In genomic region chr3:14362890-14363289, GRCh38 we compare ENCODE assay signal across 25 cellular contexts. TPM values are rescaled to one million over a fixed set of nuclear protein-coding genes. Genes with fewer than 3 reads are reported as not detected.
DNase-seq lines count a peak whose midpoint lies in the region; ATAC-seq, FAIRE-seq and TF ChIP-seq lines count a peak whose summit lies in the region.
"Had no signal": no experiment of that assay in that cellular context is flagged by ENCODE, and none has a peak within 500 bp of the region (broad histone marks: within the 10 kb centered on the region; RNA-seq: fewer than 3 reads in every experiment).

No MANE protein-coding gene starts in this region.

- H3K27ac ChIP-seq in K562 (ENCODE audit: extremely low read depth, low read depth, low read length) = no peak overlapping the region
- H3K27ac ChIP-seq: 22Rv1; BLaER1 treated with 17β-estradiol and CSF1 and Interleukin-3, amounts not matched to agents 10 nM and 100 nM had no signal

- no peak for TF ChIP-seq RAD21 in K562 (CRISPR knock-in tag; conservative IDR thresholded peaks at IDR 0.05 in 1 of 2, IDR thresholded peaks at IDR 0.05 in 1 of 2)

- no peaks in the 10 kb centered on the region for H3K9me1 ChIP-seq in K562 (ENCODE audit: control insufficient read depth, insufficient read depth, low read length)

- 24% methylated on average over 3 of the region's 3 CpGs for WGBS in K562 (ENCODE audit: insufficient coverage, low coverage, missing lambda C conversion rate)

- H3K27me3 ChIP-seq in K562 (ENCODE audit: control insufficient read depth in 2 of 2, insufficient read depth in 2 of 2, low read length in 2 of 2) = no peaks in the 10 kb centered on the region
- H3K27me3 ChIP-seq: BE2C had no signal

- H3K9me3 ChIP-seq in K562 (replicated peaks; ENCODE audit: control insufficient read depth, insufficient read depth, low read depth, low read length) = no peaks in the 10 kb centered on the region
- H3K9me3 ChIP-seq: BE2C; BLaER1 treated with 17β-estradiol and CSF1 and Interleukin-3, amounts not matched to agents 10 nM and 100 nM; HAP-1 had no signal

- FAIRE-seq in HTR-8/SVneo (lab: Jason Lieb, UNC) (peak; percentile 63), K562 (lab: Jason Lieb, UNC) (no peak)
- FAIRE-seq: A204.1, D721Med, GM12891, GM18507, H54 had no signal

- H3K4me3 ChIP-seq in K562 = no peak overlapping the region
- H3K4me3 ChIP-seq: BLaER1 treated with 17β-estradiol and CSF1 and Interleukin-3, amounts not matched to agents 10 nM and 100 nM; HAP-1 had no signal

- peak; percentile 19 for ATAC-seq in activated CD8-positive, alpha-beta T cell treated with anti-CD3 and anti-CD28 coated beads, Interleukin-2, amount 10 ng/mL, durations not matched to agents 7 days and 5 days
- no peak for ATAC-seq in activated CD8-positive, alpha-beta T cell treated with anti-CD3 and anti-CD28 coated beads for 36 hours
- ATAC-seq in K562 (no peak), HG02885 (IDR thresholded peaks at IDR 0.05; ENCODE audit: poor library complexity, unreplicated experiment) (no peak), Right ventricle myocardium inferior (no peak)

- no peaks in the 10 kb centered on the region for H3K36me3 Mint-ChIP-seq in activated CD8-positive, alpha-beta T cell treated with anti-CD3 and anti-CD28 coated beads, Interleukin-2, amount 10 ng/mL, durations not matched to agents 7 days and 5 days (ENCODE audit: low read depth)
- H3K36me3 Mint-ChIP-seq in activated CD8-positive, alpha-beta T cell treated with anti-CD3 and anti-CD28 coated beads for 36 hours (ENCODE audit: low read depth) = no peaks in the 10 kb centered on the region
- no peaks in the 10 kb centered on the region for H3K36me3 Mint-ChIP-seq in MCF 10A (ENCODE audit: insufficient read depth, unreplicated experiment)
- H3K36me3 Mint-ChIP-seq: CD14-positive monocyte; CD8-positive, alpha-beta memory T cell had no signal

- POLR2A ChIA-PET in activated CD8-positive, alpha-beta T cell treated with anti-CD3 and anti-CD28 coated beads, Interleukin-2, amount 10 ng/mL, durations not matched to agents 7 days and 5 days (lab: Charles Lee) = no interaction called here
- POLR2A ChIA-PET in activated CD8-positive, alpha-beta T cell treated with anti-CD3 and anti-CD28 coated beads for 36 hours (lab: Charles Lee) = no interaction called here
- POLR2A ChIA-PET in K562 (lab: Yijun Ruan, JAX) (interaction anchor here (0.6 to 1.3 kb wide), 5 partner anchors 9 to 36 kb away, joined by 3 to 5 read pairs (median 3); no protein-coding TSS in a partner anchor), MCF 10A (lab: Yijun Ruan, JAX) (interaction anchor here (1.6 kb wide), 1 partner anchor 8 kb away, joined by 5 read pairs; no protein-coding TSS in a partner anchor)

- no peak for TF ChIP-seq EP300 in K562 (IDR thresholded peaks at IDR 0.05; ENCODE audit: low read length)

- H3K9ac ChIP-seq in K562 (ENCODE audit: insufficient read depth in 1 of 2, low read depth in 2 of 2, low read length in 2 of 2) = peak overlapping the region in 1 of 2 experiments; percentile 54; a peak in 1 of 4 replicates
- H3K9ac ChIP-seq: BLaER1 treated with 17β-estradiol and CSF1 and Interleukin-3, amounts not matched to agents 10 nM and 100 nM had no signal

- CTCF ChIA-PET in activated CD8-positive, alpha-beta T cell treated with anti-CD3 and anti-CD28 coated beads, Interleukin-2, amount 10 ng/mL, durations not matched to agents 7 days and 5 days (lab: Charles Lee) = interaction anchor here (0.7 to 1.1 kb wide), 2 partner anchors 10 to 102 kb away, joined by 3 read pairs; no protein-coding TSS in a partner anchor
- CTCF ChIA-PET in activated CD8-positive, alpha-beta T cell treated with anti-CD3 and anti-CD28 coated beads for 36 hours (lab: Charles Lee) = interaction anchor here (1.7 kb wide), 1 partner anchor 18 kb away, joined by 3 read pairs; no protein-coding TSS in a partner anchor
- CTCF ChIA-PET in K562 (lab: Yijun Ruan, JAX; ENCODE audit: low intra/inter-chr PET ratio) (no interaction called here), MCF 10A (lab: Yijun Ruan, JAX) (interaction anchor here (1.3 kb wide), 1 partner anchor 101 kb away, joined by 4 read pairs; no protein-coding TSS in a partner anchor)

- intact Hi-C loops in activated CD8-positive, alpha-beta T cell treated with anti-CD3 and anti-CD28 coated beads for 36 hours (cut with micrococcal nuclease) = no loop called here
- intact Hi-C loops in K562 (cut with micrococcal nuclease) = no loop called here
- intact Hi-C loops in MCF 10A (cut with micrococcal nuclease) = loop anchor here (10.0 kb wide), 1 partner anchor 98 kb away; no protein-coding TSS in a partner anchor
- intact Hi-C loops in Right ventricle myocardium inferior (cut with DNase I) = no loop called here

- no peaks in the 10 kb centered on the region for H3K9me3 Mint-ChIP-seq in activated CD8-positive, alpha-beta T cell treated with anti-CD3 and anti-CD28 coated beads, Interleukin-2, amount 10 ng/mL, durations not matched to agents 7 days and 5 days (ENCODE audit: insufficient read depth)
- H3K9me3 Mint-ChIP-seq in activated CD8-positive, alpha-beta T cell treated with anti-CD3 and anti-CD28 coated beads for 36 hours = no peaks in the 10 kb centered on the region
- H3K9me3 Mint-ChIP-seq in MCF 10A (ENCODE audit: unreplicated experiment) = no peaks in the 10 kb centered on the region
- H3K9me3 Mint-ChIP-seq: CD14-positive monocyte; CD4-positive, alpha-beta T cell; CD8-positive, alpha-beta memory T cell had no signal

- H3K27me3 Mint-ChIP-seq in activated CD8-positive, alpha-beta T cell treated with anti-CD3 and anti-CD28 coated beads, Interleukin-2, amount 10 ng/mL, durations not matched to agents 7 days and 5 days (ENCODE audit: low read depth) = peaks cover 3% of the 10 kb centered on the region
- no peaks in the 10 kb centered on the region for H3K27me3 Mint-ChIP-seq in activated CD8-positive, alpha-beta T cell treated with anti-CD3 and anti-CD28 coated beads for 36 hours
- peaks cover 60% of the 10 kb centered on the region for H3K27me3 Mint-ChIP-seq in MCF 10A (ENCODE audit: insufficient read depth, unreplicated experiment)
- H3K27me3 Mint-ChIP-seq: CD4-positive, alpha-beta T cell had no signal

- no peak overlapping the region for H3K27ac Mint-ChIP-seq in activated CD8-positive, alpha-beta T cell treated with anti-CD3 and anti-CD28 coated beads, Interleukin-2, amount 10 ng/mL, durations not matched to agents 7 days and 5 days
- H3K27ac Mint-ChIP-seq in activated CD8-positive, alpha-beta T cell treated with anti-CD3 and anti-CD28 coated beads for 36 hours = no peak overlapping the region
- H3K27ac Mint-ChIP-seq in MCF 10A (ENCODE audit: low read depth, unreplicated experiment) = no peak overlapping the region
- H3K27ac Mint-ChIP-seq: CD4-positive, alpha-beta T cell; CD8-positive, alpha-beta memory T cell had no signal

- peaks cover 9 to 19% of the 10 kb centered on the region in 2 experiments; a peak in 3 of 5 replicates for H3K4me1 ChIP-seq in K562 (replicated peaks in 1 of 2; ENCODE audit: control insufficient read depth in 2 of 2, insufficient read depth in 2 of 2, low read length in 2 of 2)
- H3K4me1 ChIP-seq: BE2C, HAP-1 had no signal

- no peaks in the 10 kb centered on the region for H3K36me3 ChIP-seq in K562 (ENCODE audit: control insufficient read depth, insufficient read depth, low read length)
- H3K36me3 ChIP-seq: BE2C; BLaER1 treated with 17β-estradiol and CSF1 and Interleukin-3, amounts not matched to agents 10 nM and 100 nM; HAP-1 had no signal

- in situ Hi-C loops in K562 (cut with MboI) = no loop called here

- no peak for DNase-seq in activated CD8-positive, alpha-beta T cell treated with anti-CD3 and anti-CD28 coated beads, Interleukin-2, amount 10 ng/mL, durations not matched to agents 7 days and 5 days
- DNase-seq in activated CD8-positive, alpha-beta T cell treated with anti-CD3 and anti-CD28 coated beads for 36 hours = no peak
- DNase-seq in HTR-8/SVneo (ENCODE audit: insufficient read length, low spot score) (no peak), K562 (ENCODE audit: extremely low read depth in 1 of 4, low spot score in 3 of 4) (no peak), MCF 10A (ENCODE audit: unreplicated experiment) (no peak), Right ventricle myocardium inferior (ENCODE audit: missing footprints) (no peak)
- DNase-seq: ACHN; AML-193; BE2C; CD4-positive, alpha-beta T cell; CD8-positive, alpha-beta memory T cell; DMS 273 treated with DMSO at 0.1 percent for 48 hours; DMS79 treated with DMSO at 0.1 percent for 48 hours; GF-D8; GOT3 had no signal

- no peak overlapping the region for H3K4me3 Mint-ChIP-seq in activated CD8-positive, alpha-beta T cell treated with anti-CD3 and anti-CD28 coated beads, Interleukin-2, amount 10 ng/mL, durations not matched to agents 7 days and 5 days
- H3K4me3 Mint-ChIP-seq in activated CD8-positive, alpha-beta T cell treated with anti-CD3 and anti-CD28 coated beads for 36 hours = no peak overlapping the region
- H3K4me3 Mint-ChIP-seq in MCF 10A (ENCODE audit: unreplicated experiment) = no peak overlapping the region
- H3K4me3 Mint-ChIP-seq: CD14-positive monocyte; CD4-positive, alpha-beta T cell; CD8-positive, alpha-beta memory T cell had no signal

- TF ChIP-seq CTCF in activated CD8-positive, alpha-beta T cell treated with anti-CD3 and anti-CD28 coated beads for 36 hours (IDR thresholded peaks at IDR 0.05) = no peak
- TF ChIP-seq CTCF in K562 (IDR thresholded peaks at IDR 0.05 in 2 of 3, conservative IDR thresholded peaks at IDR 0.05 in 1 of 3; ENCODE audit: insufficient read depth in 2 of 3, low read depth in 1 of 3, low read length in 3 of 3) = no peak
- TF ChIP-seq CTCF in MCF 10A (IDR thresholded peaks at IDR 0.05; ENCODE audit: unreplicated experiment) = no peak

- no peaks in the 10 kb centered on the region for H3K79me2 ChIP-seq in K562 (ENCODE audit: control insufficient read depth, insufficient read depth, low read length)

- no peaks in the 10 kb centered on the region for H4K20me1 ChIP-seq in K562 (replicated peaks; ENCODE audit: control insufficient read depth, insufficient read depth, low read length)

- H2AFZ ChIP-seq in K562 (ENCODE audit: low read depth, low read length) = no peak overlapping the region

- BruUV-seq in K562 (replicated peaks; lab: Mats Ljungman, UMichigan) (no TSS peak), MCF 10A (replicated peaks; lab: Mats Ljungman, UMichigan) (no TSS peak)

- H3K4me2 ChIP-seq in K562 (ENCODE audit: insufficient read depth, low read length) = no peak overlapping the region

- no peak for TF ChIP-seq POLR2A in K562 (conservative IDR thresholded peaks at IDR 0.05)

- H3K4me1 Mint-ChIP-seq in activated CD8-positive, alpha-beta T cell treated with anti-CD3 and anti-CD28 coated beads, Interleukin-2, amount 10 ng/mL, durations not matched to agents 7 days and 5 days (ENCODE audit: low read depth) = peaks cover 2% of the 10 kb centered on the region
- no peaks in the 10 kb centered on the region for H3K4me1 Mint-ChIP-seq in activated CD8-positive, alpha-beta T cell treated with anti-CD3 and anti-CD28 coated beads for 36 hours (ENCODE audit: low read depth)
- H3K4me1 Mint-ChIP-seq in MCF 10A (ENCODE audit: insufficient read depth, unreplicated experiment) = no peaks in the 10 kb centered on the region
- H3K4me1 Mint-ChIP-seq: CD8-positive, alpha-beta memory T cell had no signal

RNA-seq across cellular contexts. Expression of gene SLC6A6, which starts 39.5 kb away (rescaled TPM):
- 10 to 100 TPM; 36.8 to 37.9 TPM for total RNA-seq in activated CD8-positive, alpha-beta T cell treated with anti-CD3 and anti-CD28 coated beads, Interleukin-2, amount 10 ng/mL, durations not matched to agents 7 days and 5 days
- total RNA-seq in activated CD8-positive, alpha-beta T cell treated with anti-CD3 and anti-CD28 coated beads for 36 hours = 10 to 100 TPM; 43.4 to 48.8 TPM
- total RNA-seq in K562 (2011; cell fraction: chromatin; rRNA removed; ENCODE audit: low replicate concordance) = 361 and 756 TPM in 2 replicates
- total RNA-seq in K562 (2011; cell fraction: nucleolus; rRNA removed) = 315 and 326 TPM in 2 replicates
- 358 and 388 TPM in 2 replicates for total RNA-seq in K562 (2011; cell fraction: nucleoplasm; rRNA removed)
- total RNA-seq in K562 (2014; rRNA removed) (106 and 223 TPM in 2 replicates), K562 (2014; rRNA removed; fragmentation: Illumina TruSeq; extraction: Trizol) (79.6 and 90.2 TPM in 2 replicates), K562 (2015; rRNA removed; fragmentation: Illumina TruSeq; extraction: Trizol) (91.9 and 93.2 TPM in 2 replicates), K562 (2021) (194 and 203 TPM in 2 replicates), MCF 10A (2022) (4.6 and 7.6 TPM in 2 replicates), Right ventricle myocardium inferior (14.3 TPM)
- polyA plus RNA-seq in K562 (2011; rRNA removed) (71.4 and 100 TPM in 2 replicates), K562 (2014; fragmentation: Illumina TruSeq; extraction: Trizol) (121 and 139 TPM in 2 replicates), K562 (2014; fragmentation: Nextera tagmentation; extraction: Ambion mirVana) (10 to 100 TPM; 12.3 to 14.8 TPM), K562 (2014; rRNA removed) (111 and 129 TPM in 2 replicates)
- polyA plus RNA-seq in K562 (2011; cell fraction: cytosol; rRNA removed) = 56.5 and 73.9 TPM in 2 replicates
- polyA plus RNA-seq in K562 (2011; cell fraction: nucleus; rRNA removed) = 434 and 457 TPM in 2 replicates
- polyA plus RNA-seq in K562 (2012) = 52.3 and 64.9 TPM in 2 replicates
- polyA minus RNA-seq in K562 (2011; rRNA and poly(A)+ RNA removed) = 75.5 and 106 TPM in 2 replicates
- polyA minus RNA-seq in K562 (2011; cell fraction: cytosol; rRNA and poly(A)+ RNA removed) = 40.8 and 83.0 TPM in 2 replicates
- polyA minus RNA-seq in K562 (2011; cell fraction: nucleus; rRNA and poly(A)+ RNA removed) = 138 and 192 TPM in 2 replicates

Comparison
In these comparisons a context has a peak if more than half of its experiments do, and no peak if none do; other contexts are left out.
1. POLR2A ChIA-PET loops: an anchor here in K562 (0.6 to 1.3 kb wide) and MCF 10A (1.6 kb wide); none called in activated CD8-positive, alpha-beta T cell treated with anti-CD3 and anti-CD28 coated beads, Interleukin-2, amount 10 ng/mL, durations not matched to agents 7 days and 5 days and activated CD8-positive, alpha-beta T cell treated with anti-CD3 and anti-CD28 coated beads for 36 hours.